17 cellular contexts compared by ENCODE assay signal in the genomic region with DNA sequence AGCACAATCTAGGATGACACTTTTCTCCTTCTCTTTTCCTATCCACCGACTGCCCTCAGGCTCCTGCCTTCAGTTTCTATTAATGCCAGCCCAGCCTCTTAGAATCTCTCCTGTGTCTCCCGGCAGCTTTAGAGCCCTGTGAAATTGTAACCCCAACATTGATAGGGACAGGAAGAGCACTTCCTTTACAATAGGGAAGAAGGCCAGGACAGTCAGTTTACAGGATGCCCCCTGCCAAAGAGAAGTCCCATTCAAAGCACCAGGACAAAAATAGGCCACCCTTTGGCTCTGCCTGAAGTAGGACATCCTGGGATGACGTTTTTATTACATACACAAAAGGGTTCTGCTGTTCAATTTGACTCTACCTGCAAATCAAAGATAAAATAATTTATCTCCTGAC.
DNase-seq lines count a peak whose midpoint lies in the region; ATAC-seq and TF ChIP-seq lines count a peak whose summit lies in the region.
"Had no signal": no experiment of that assay in that cellular context is flagged by ENCODE, and none has a peak within 500 bp of the region (broad histone marks: within the 10 kb centered on the region; RNA-seq: fewer than 3 reads in every experiment).

No MANE protein-coding gene starts in this region.

- H3K4me3 ChIP-seq in endodermal cell (ENCODE audit: low read length) (no peak overlapping the region), heart right ventricle (no peak overlapping the region), psoas muscle (peak overlapping the region; percentile 20)
- H3K4me3 ChIP-seq: GM12878 had no signal

- TF ChIP-seq CTCF in endodermal cell (conservative IDR thresholded peaks at IDR 0.05) = no peak
- no peak for TF ChIP-seq CTCF in heart right ventricle (IDR thresholded peaks at IDR 0.05)
- no peak for TF ChIP-seq CTCF in psoas muscle (IDR thresholded peaks at IDR 0.05)

- H3K27me3 ChIP-seq in endodermal cell (ENCODE audit: control insufficient read depth, insufficient read depth, low read length, poor library complexity, severe bottlenecking) (no peaks in the 10 kb centered on the region), heart right ventricle (no peaks in the 10 kb centered on the region), psoas muscle (ENCODE audit: insufficient read depth in 3 of 3, low read length in 2 of 3) (no peaks in the 10 kb centered on the region)

- no peak overlapping the region for H3K9ac ChIP-seq in endodermal cell (ENCODE audit: extremely low read depth, low read length, poor library complexity, severe bottlenecking)

- no peaks in the 10 kb centered on the region for H3K27me3 Mint-ChIP-seq in endodermal cell (ENCODE audit: insufficient read depth)

- peak overlapping the region; percentile 3 for H3K27ac Mint-ChIP-seq in endodermal cell

- 73 to 83% methylated on average over 2 to 3 of the region's 3 CpGs for WGBS in endodermal cell (ENCODE audit: insufficient coverage in 1 of 2, insufficient read length in 1 of 2), 2 experiments
- 2 to 12% methylated on average over 3 of the region's 3 CpGs for WGBS in heart right ventricle, 2 donors
- WGBS in psoas muscle, 3 donors = 9 to 13% (median 11%) methylated on average over 3 of the region's 3 CpGs

- intact Hi-C loops in heart right ventricle (cut with DNase I) = loop anchor here in 1 of 10 donors (10.0 kb wide), 1 partner anchor 160 kb away; no protein-coding TSS in a partner anchor
- intact Hi-C loops in psoas muscle (cut with DNase I) = no loop called here

- H3K4me1 ChIP-seq in endodermal cell (ENCODE audit: control insufficient read depth, insufficient read depth, low read length) (no peaks in the 10 kb centered on the region), heart right ventricle (peaks cover 0 to 21% (median 10%) of the 10 kb centered on the region in 9 donors), psoas muscle (peaks cover 10% of the 10 kb centered on the region)

- ATAC-seq in heart right ventricle (peak in 7 of 8 donors; percentile 33 to 93 (median 84)), left lobe of liver (peak; percentile 63), psoas muscle (peak; percentile 70 to 93 (median 88)), GM18511 (IDR thresholded peaks at IDR 0.05; ENCODE audit: unreplicated experiment) (no peak), GM21360 (IDR thresholded peaks at IDR 0.05; ENCODE audit: unreplicated experiment) (no peak), HG02884 (IDR thresholded peaks at IDR 0.05; ENCODE audit: unreplicated experiment) (no peak)
- ATAC-seq: GM12878 had no signal

- DNase-seq in endodermal cell = no peak
- no peak for DNase-seq in heart right ventricle
- DNase-seq in left lobe of liver (ENCODE audit: low spot score) = no peak
- no peak for DNase-seq in psoas muscle
- DNase-seq: DMS 273 treated with DMSO at 0.1 percent for 48 hours, GDM1, GOT3, KG1, NCI-H1417 treated with DMSO at 0.1 percent for 48 hours, NCI-H2029 treated with DMSO at 0.1 percent for 48 hours, NCI-H748 treated with DMSO at 0.1 percent for 48 hours had no signal

- H3K27ac ChIP-seq in endodermal cell (ENCODE audit: low read depth, low read length) (no peak overlapping the region), heart right ventricle (peak overlapping the region in 5 of 10 donors; percentile 9 to 37 (median 33)), psoas muscle (peak overlapping the region; percentile 69)
- H3K27ac ChIP-seq: C4-2B, RWPE1 had no signal

- H3K4me1 Mint-ChIP-seq in endodermal cell = peaks cover 2% of the 10 kb centered on the region

- H3K4me3 Mint-ChIP-seq in endodermal cell = no peak overlapping the region

- H3K9me3 Mint-ChIP-seq in endodermal cell = no peaks in the 10 kb centered on the region

- no peaks in the 10 kb centered on the region for H3K36me3 ChIP-seq in endodermal cell (ENCODE audit: control insufficient read depth, insufficient read depth, low read length)
- H3K36me3 ChIP-seq in heart right ventricle = no peaks in the 10 kb centered on the region
- no peaks in the 10 kb centered on the region for H3K36me3 ChIP-seq in psoas muscle (ENCODE audit: insufficient read depth in 1 of 2, low read depth in 1 of 2)

- no peaks in the 10 kb centered on the region for H3K9me3 ChIP-seq in endodermal cell (ENCODE audit: control insufficient read depth, low read length)
- H3K9me3 ChIP-seq in heart right ventricle = no peaks in the 10 kb centered on the region
- H3K9me3 ChIP-seq in psoas muscle = no peaks in the 10 kb centered on the region

- no peaks in the 10 kb centered on the region for H3K36me3 Mint-ChIP-seq in endodermal cell (ENCODE audit: low read depth)

Comparison
In these comparisons a context has a peak if more than half of its experiments do, and no peak if none do; other contexts are left out.
1. ATAC-seq: peak in heart right ventricle (7 of 8), left lobe of liver (single experiment) and psoas muscle (4 of 4); none in GM18511 (single experiment), GM21360 (single experiment) and HG02884 (single experiment).